Comparison of ENCODE assay signal across 23 cellular contexts in the genomic region with DNA sequence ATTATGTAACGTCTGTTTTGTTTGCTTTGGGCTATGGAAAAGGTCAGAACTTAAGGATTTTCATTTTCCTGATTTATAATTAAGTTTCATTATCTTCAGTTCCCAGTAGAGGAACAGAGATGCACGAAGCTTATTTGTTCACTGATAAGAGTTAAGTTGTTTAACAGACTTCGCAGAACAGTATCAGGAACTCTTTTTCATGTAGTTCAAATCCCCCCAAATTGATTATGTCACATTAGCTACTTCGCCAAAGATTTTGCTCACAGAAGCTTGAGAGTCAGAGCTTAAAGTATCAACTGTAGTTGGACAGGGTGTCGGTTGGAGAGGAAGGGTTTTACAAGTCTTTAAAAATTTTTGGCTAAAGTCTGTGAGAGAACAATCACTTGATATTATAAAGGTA.
"Had no signal": no experiment of that assay in that cellular context is flagged by ENCODE, and none has a peak within 500 bp of the region (broad histone marks: within the 10 kb centered on the region; RNA-seq: fewer than 3 reads in every experiment).

No MANE protein-coding gene starts in this region.

- H3K4me3 Mint-ChIP-seq: activated CD8-positive, alpha-beta memory T cell treated with anti-CD3 and anti-CD28 coated beads, Interleukin-2, amount 10 ng/mL, durations not matched to agents 7 days and 5 days; activated CD8-positive, alpha-beta T cell treated with anti-CD3 and anti-CD28 coated beads for 36 hours; activated naive CD8-positive, alpha-beta T cell treated with anti-CD3 and anti-CD28 coated beads, Interleukin-2, amount 50 U/mL, for 24 hours; activated T-helper 1 cell treated with anti-CD3 and anti-CD28 coated beads, Interleukin-12 subunit alpha, Interleukin-12 subunit beta, Interleukin-2, Interleukin-4 antibody, amounts not matched to agents 30 ng/mL and 10 ng/mL and 1 ng/mL, durations not matched to agents 14 hours and 24 hours and 36 hours; nephron; stimulated activated naive CD8-positive, alpha-beta T cell treated with anti-CD3 and anti-CD28 coated beads, Interleukin-15, amount 100 ng/mL, for 72 hours had no signal

- H3K27ac ChIP-seq: epithelial cell of prostate, neutrophil, ovary, skin epidermis, suprapubic skin had no signal

- H3K4me3 ChIP-seq: ovary, right lobe of liver, skin epidermis, suprapubic skin, transverse colon had no signal

- ATAC-seq: activated CD8-positive, alpha-beta memory T cell treated with anti-CD3 and anti-CD28 coated beads, Interleukin-2, amount 10 ng/mL, durations not matched to agents 7 days and 5 days; activated CD8-positive, alpha-beta T cell treated with anti-CD3 and anti-CD28 coated beads for 36 hours; activated naive CD8-positive, alpha-beta T cell treated with anti-CD3 and anti-CD28 coated beads, Interleukin-2, amount 50 U/mL, for 24 hours; right lobe of liver; stimulated activated naive CD8-positive, alpha-beta T cell treated with anti-CD3 and anti-CD28 coated beads, Interleukin-15, amount 100 ng/mL, for 72 hours had no signal

- H3K9me3 Mint-ChIP-seq: activated CD8-positive, alpha-beta T cell treated with anti-CD3 and anti-CD28 coated beads for 36 hours; activated naive CD8-positive, alpha-beta T cell treated with anti-CD3 and anti-CD28 coated beads, Interleukin-2, amount 50 U/mL, for 24 hours; activated T-helper 1 cell treated with anti-CD3 and anti-CD28 coated beads, Interleukin-12 subunit alpha, Interleukin-12 subunit beta, Interleukin-2, Interleukin-4 antibody, amounts not matched to agents 30 ng/mL and 10 ng/mL and 1 ng/mL, durations not matched to agents 14 hours and 24 hours and 36 hours; nephron; stimulated activated naive CD8-positive, alpha-beta T cell treated with anti-CD3 and anti-CD28 coated beads, Interleukin-15, amount 100 ng/mL, for 72 hours had no signal

- H3K36me3 ChIP-seq: neutrophil, ovary, right lobe of liver, suprapubic skin, transverse colon had no signal

- H3K9me3 ChIP-seq: neutrophil, ovary, right lobe of liver, suprapubic skin, transverse colon had no signal

- H3K4me1 Mint-ChIP-seq: activated CD8-positive, alpha-beta memory T cell treated with anti-CD3 and anti-CD28 coated beads, Interleukin-2, amount 10 ng/mL, durations not matched to agents 7 days and 5 days; activated naive CD8-positive, alpha-beta T cell treated with anti-CD3 and anti-CD28 coated beads, Interleukin-2, amount 50 U/mL, for 24 hours had no signal

- H3K36me3 Mint-ChIP-seq: activated CD8-positive, alpha-beta memory T cell treated with anti-CD3 and anti-CD28 coated beads, Interleukin-2, amount 10 ng/mL, durations not matched to agents 7 days and 5 days had no signal

- H3K27ac Mint-ChIP-seq: activated CD8-positive, alpha-beta memory T cell treated with anti-CD3 and anti-CD28 coated beads, Interleukin-2, amount 10 ng/mL, durations not matched to agents 7 days and 5 days; activated CD8-positive, alpha-beta T cell treated with anti-CD3 and anti-CD28 coated beads for 36 hours; activated naive CD8-positive, alpha-beta T cell treated with anti-CD3 and anti-CD28 coated beads, Interleukin-2, amount 50 U/mL, for 24 hours; activated T-helper 1 cell treated with anti-CD3 and anti-CD28 coated beads, Interleukin-12 subunit alpha, Interleukin-12 subunit beta, Interleukin-2, Interleukin-4 antibody, amounts not matched to agents 30 ng/mL and 10 ng/mL and 1 ng/mL, durations not matched to agents 14 hours and 24 hours and 36 hours; stimulated activated naive CD8-positive, alpha-beta T cell treated with anti-CD3 and anti-CD28 coated beads, Interleukin-15, amount 100 ng/mL, for 72 hours had no signal

- DNase-seq: activated CD4-positive, alpha-beta T cell treated with anti-CD3 and anti-CD28 coated beads for 48 hours; activated CD8-positive, alpha-beta memory T cell treated with anti-CD3 and anti-CD28 coated beads, Interleukin-2, amount 10 ng/mL, durations not matched to agents 7 days and 5 days; activated CD8-positive, alpha-beta T cell treated with anti-CD3 and anti-CD28 coated beads for 36 hours; activated gamma-delta T cell; activated naive CD4-positive, alpha-beta T cell treated with anti-CD3 and anti-CD28 coated beads, Interleukin-2, amount 50 U/mL, for 16 hours; activated naive CD8-positive, alpha-beta T cell treated with anti-CD3 and anti-CD28 coated beads, Interleukin-2, amount 50 U/mL, for 24 hours; activated T-cell treated with anti-CD3 and anti-CD28 coated beads for 4 hours; aorta; cerebellar nuclear complex; cortex of kidney; midbrain; ovary; right lobe of liver; stimulated activated CD4-positive, alpha-beta T cell treated with anti-CD3 and anti-CD28 coated beads, Interleukin-1b, Interleukin-23, amount 100 ng/mL, for 48 hours; stimulated activated naive CD8-positive, alpha-beta T cell treated with anti-CD3 and anti-CD28 coated beads, Interleukin-15, amount 100 ng/mL, for 72 hours; T-helper 1 cell; transverse colon had no signal

- H3K27me3 ChIP-seq: neutrophil, ovary, right lobe of liver, suprapubic skin, transverse colon had no signal

- H3K27me3 Mint-ChIP-seq: activated CD8-positive, alpha-beta T cell treated with anti-CD3 and anti-CD28 coated beads for 36 hours; activated naive CD8-positive, alpha-beta T cell treated with anti-CD3 and anti-CD28 coated beads, Interleukin-2, amount 50 U/mL, for 24 hours; stimulated activated naive CD8-positive, alpha-beta T cell treated with anti-CD3 and anti-CD28 coated beads, Interleukin-15, amount 100 ng/mL, for 72 hours had no signal
